In genomic region chr20:49403012-49403411, GRCh38 we compare ENCODE assay signal across 23 cellular contexts.
"Had no signal": no experiment of that assay in that cellular context is flagged by ENCODE, and none has a peak within 500 bp of the region (broad histone marks: within the 10 kb centered on the region; RNA-seq: fewer than 3 reads in every experiment).

No MANE protein-coding gene starts in this region.

- H3K4me3 ChIP-seq: lower lobe of right lung, ovary, psoas muscle, stomach, thyroid gland had no signal

- H3K27ac ChIP-seq: lower lobe of right lung, ovary, thyroid gland had no signal

- H3K36me3 ChIP-seq: lower lobe of right lung, ovary, stomach, thyroid gland had no signal

- H3K4me1 ChIP-seq: lower lobe of right lung had no signal

- DNase-seq: cerebellar nuclear complex; cortex of kidney; effector memory CD8-positive, alpha-beta T cell; foreskin fibroblast; glutamatergic neuron; hypothalamus; immature natural killer cell; islet precursor cell; kidney glomerular epithelial cell; left colon; left ventricle myocardium superior; lower lobe of right lung; natural killer cell; occipital lobe; ovary; psoas muscle; right cardiac atrium; small intestine; stimulated activated CD4-positive, alpha-beta T cell treated with anti-CD3 and anti-CD28 coated beads, Interleukin-15, amount 100 ng/mL, for 24 hours; stimulated activated CD4-positive, alpha-beta T cell treated with anti-CD3 and anti-CD28 coated beads, Interleukin-2, amount 100 ng/mL, for 48 hours; stimulated activated naive B cell treated with anti-CD40 and anti-IgM and Interleukin-4, amounts not matched to agents 10 μg/mL and 1 μg/mL and 100 μg/mL, for 72 hours; stomach; thyroid gland had no signal

- H3K27me3 ChIP-seq: ovary, stomach, thyroid gland had no signal

- H3K9me3 ChIP-seq: lower lobe of right lung, ovary, psoas muscle, stomach, thyroid gland had no signal

- ATAC-seq: effector memory CD8-positive, alpha-beta T cell; left colon; left ventricle myocardium superior; lower lobe of right lung; natural killer cell; psoas muscle; right cardiac atrium; stimulated activated naive B cell treated with anti-CD40 and anti-IgM and Interleukin-4, amounts not matched to agents 10 μg/mL and 1 μg/mL and 100 μg/mL, for 72 hours had no signal
